28 cellular contexts compared by ENCODE assay signal in genomic region chr10:10647331-10647730, GRCh38.
"Had no signal": no experiment of that assay in that cellular context is flagged by ENCODE, and none has a peak within 500 bp of the region (broad histone marks: within the 10 kb centered on the region; RNA-seq: fewer than 3 reads in every experiment).

No MANE protein-coding gene starts in this region.

- H3K4me1 Mint-ChIP-seq: activated CD4-positive, alpha-beta memory T cell treated with anti-CD3 and anti-CD28 coated beads, Interleukin-2, amount 10 ng/mL, durations not matched to agents 7 days and 5 days; activated CD4-positive, alpha-beta T cell treated with anti-CD3 and anti-CD28 coated beads, Interleukin-2, amount 10 ng/mL, durations not matched to agents 7 days and 5 days; activated naive CD4-positive, alpha-beta T cell treated with anti-CD3 and anti-CD28 coated beads, Interleukin-2, amount 10 ng/mL, durations not matched to agents 7 days and 5 days; activated naive CD8-positive, alpha-beta T cell treated with anti-CD3 and anti-CD28 coated beads, Interleukin-2, amount 10 ng/mL, durations not matched to agents 7 days and 5 days; central memory CD8-positive, alpha-beta T cell had no signal

- H3K4me3 ChIP-seq: ascending aorta, coronary artery, dorsolateral prefrontal cortex, heart left ventricle had no signal

- ATAC-seq: activated naive CD4-positive, alpha-beta T cell treated with anti-CD3 and anti-CD28 coated beads, Interleukin-2, amount 50 U/mL, for 72 hours; activated T-cell treated with anti-CD3 and anti-CD28 coated beads, Interleukin-2, amount 50 U/mL, for 72 hours; esophagus mucosa; heart left ventricle; WTC11 had no signal

- H3K9me3 ChIP-seq: ascending aorta had no signal

- H3K27me3 ChIP-seq: ascending aorta, dorsolateral prefrontal cortex, heart left ventricle had no signal

- H3K27ac ChIP-seq: ascending aorta, coronary artery, heart left ventricle, VCaP had no signal

- H3K36me3 Mint-ChIP-seq: activated naive CD4-positive, alpha-beta T cell treated with anti-CD3 and anti-CD28 coated beads, Interleukin-2, amount 10 ng/mL, durations not matched to agents 7 days and 5 days; activated naive CD8-positive, alpha-beta T cell treated with anti-CD3 and anti-CD28 coated beads, Interleukin-2, amount 10 ng/mL, durations not matched to agents 7 days and 5 days; brain had no signal

- H3K4me3 Mint-ChIP-seq: activated CD4-positive, alpha-beta memory T cell treated with anti-CD3 and anti-CD28 coated beads, Interleukin-2, amount 10 ng/mL, durations not matched to agents 7 days and 5 days; activated CD4-positive, alpha-beta T cell treated with anti-CD3 and anti-CD28 coated beads, Interleukin-2, amount 10 ng/mL, durations not matched to agents 7 days and 5 days; activated naive CD4-positive, alpha-beta T cell treated with anti-CD3 and anti-CD28 coated beads, Interleukin-2, amount 10 ng/mL, durations not matched to agents 7 days and 5 days; activated naive CD8-positive, alpha-beta T cell treated with anti-CD3 and anti-CD28 coated beads, Interleukin-2, amount 10 ng/mL, durations not matched to agents 7 days and 5 days; activated T-cell treated with anti-CD3 and anti-CD28 coated beads, Interleukin-2, amount 50 U/mL, for 24 hours; activated T-cell treated with anti-CD3 and anti-CD28 coated beads, Interleukin-2, amount 50 U/mL, for 72 hours; brain; central memory CD8-positive, alpha-beta T cell; dendritic cell treated with granulocyte-macrophage colony-stimulating factor and Interleukin-4, amounts not matched to agents 40 ng/mL and 50 ng/mL, for 4 days; endodermal cell; WTC11 had no signal

- H3K9me3 Mint-ChIP-seq: activated CD4-positive, alpha-beta memory T cell treated with anti-CD3 and anti-CD28 coated beads, Interleukin-2, amount 10 ng/mL, durations not matched to agents 7 days and 5 days; activated CD4-positive, alpha-beta T cell treated with anti-CD3 and anti-CD28 coated beads, Interleukin-2, amount 10 ng/mL, durations not matched to agents 7 days and 5 days; activated naive CD4-positive, alpha-beta T cell treated with anti-CD3 and anti-CD28 coated beads, Interleukin-2, amount 10 ng/mL, durations not matched to agents 7 days and 5 days; activated naive CD8-positive, alpha-beta T cell treated with anti-CD3 and anti-CD28 coated beads, Interleukin-2, amount 10 ng/mL, durations not matched to agents 7 days and 5 days; activated T-cell treated with anti-CD3 and anti-CD28 coated beads, Interleukin-2, amount 50 U/mL, for 24 hours; activated T-cell treated with anti-CD3 and anti-CD28 coated beads, Interleukin-2, amount 50 U/mL, for 72 hours had no signal

- DNase-seq: activated CD4-positive, alpha-beta memory T cell treated with anti-CD3 and anti-CD28 coated beads, Interleukin-2, amount 10 ng/mL, durations not matched to agents 7 days and 5 days; activated CD4-positive, alpha-beta T cell treated with anti-CD3 and anti-CD28 coated beads for 1 hour; activated CD4-positive, alpha-beta T cell treated with anti-CD3 and anti-CD28 coated beads for 4 hours; activated CD4-positive, alpha-beta T cell treated with anti-CD3 and anti-CD28 coated beads, Interleukin-2, amount 10 ng/mL, durations not matched to agents 7 days and 5 days; activated CD4-positive, alpha-beta T cell treated with anti-CD3 and anti-CD28 coated beads, Interleukin-2, amount 50 U/mL, for 4 hours; activated CD8-positive, alpha-beta memory T cell treated with anti-CD3 and anti-CD28 coated beads, Interleukin-2, amount 50 U/mL, for 48 hours; activated gamma-delta T cell; activated naive CD4-positive, alpha-beta T cell; activated naive CD4-positive, alpha-beta T cell treated with anti-CD3 and anti-CD28 coated beads, Interleukin-2, amount 10 ng/mL, durations not matched to agents 7 days and 5 days; activated naive CD8-positive, alpha-beta T cell treated with anti-CD3 and anti-CD28 coated beads, Interleukin-2, amount 10 ng/mL, durations not matched to agents 7 days and 5 days; activated T-cell treated with anti-CD3 and anti-CD28 coated beads for 4 hours; activated T-cell treated with anti-CD3 and anti-CD28 coated beads, Interleukin-2, amount 50 U/mL, for 24 hours; activated T-cell treated with anti-CD3 and anti-CD28 coated beads, Interleukin-2, amount 50 U/mL, for 72 hours; dorsolateral prefrontal cortex; effector memory CD4-positive, alpha-beta T cell; endodermal cell; glutamatergic neuron; heart left ventricle; T-helper 2 cell had no signal

- H3K36me3 ChIP-seq: ascending aorta, heart left ventricle had no signal

- H3K27me3 Mint-ChIP-seq: activated CD4-positive, alpha-beta memory T cell treated with anti-CD3 and anti-CD28 coated beads, Interleukin-2, amount 10 ng/mL, durations not matched to agents 7 days and 5 days; activated CD4-positive, alpha-beta T cell treated with anti-CD3 and anti-CD28 coated beads, Interleukin-2, amount 10 ng/mL, durations not matched to agents 7 days and 5 days; activated naive CD4-positive, alpha-beta T cell treated with anti-CD3 and anti-CD28 coated beads, Interleukin-2, amount 10 ng/mL, durations not matched to agents 7 days and 5 days; activated naive CD8-positive, alpha-beta T cell treated with anti-CD3 and anti-CD28 coated beads, Interleukin-2, amount 10 ng/mL, durations not matched to agents 7 days and 5 days; brain; dendritic cell treated with granulocyte-macrophage colony-stimulating factor and Interleukin-4, amounts not matched to agents 40 ng/mL and 50 ng/mL, for 4 days had no signal

- H3K27ac Mint-ChIP-seq: activated CD4-positive, alpha-beta memory T cell treated with anti-CD3 and anti-CD28 coated beads, Interleukin-2, amount 10 ng/mL, durations not matched to agents 7 days and 5 days; activated CD4-positive, alpha-beta T cell treated with anti-CD3 and anti-CD28 coated beads, Interleukin-2, amount 10 ng/mL, durations not matched to agents 7 days and 5 days; activated naive CD4-positive, alpha-beta T cell treated with anti-CD3 and anti-CD28 coated beads, Interleukin-2, amount 10 ng/mL, durations not matched to agents 7 days and 5 days; activated naive CD4-positive, alpha-beta T cell treated with anti-CD3 and anti-CD28 coated beads, Interleukin-2, amount 50 U/mL, for 72 hours; activated naive CD8-positive, alpha-beta T cell treated with anti-CD3 and anti-CD28 coated beads, Interleukin-2, amount 10 ng/mL, durations not matched to agents 7 days and 5 days; activated T-cell treated with anti-CD3 and anti-CD28 coated beads, Interleukin-2, amount 50 U/mL, for 24 hours; activated T-cell treated with anti-CD3 and anti-CD28 coated beads, Interleukin-2, amount 50 U/mL, for 72 hours; dendritic cell treated with granulocyte-macrophage colony-stimulating factor and Interleukin-4, amounts not matched to agents 40 ng/mL and 50 ng/mL, for 4 days; endodermal cell; WTC11 had no signal
